ENCODE assay signal across 29 cellular contexts in genomic region chr14:105274600-105274999, GRCh38.
"Had no signal": no experiment of that assay in that cellular context is flagged by ENCODE, and none has a peak within 500 bp of the region (broad histone marks: within the 10 kb centered on the region; RNA-seq: fewer than 3 reads in every experiment).

No MANE protein-coding gene starts in this region.

- ATAC-seq: activated CD4-positive, CD25-positive, alpha-beta regulatory T cell treated with anti-CD3 and anti-CD28 coated beads, Interleukin-2, amount 50 U/mL, for 24 hours; foreskin keratinocyte; naive thymus-derived CD4-positive, alpha-beta T cell; stimulated activated memory B cell treated with anti-CD40 and anti-IgM and Interleukin-4, amounts not matched to agents 10 μg/mL and 1 μg/mL and 100 μg/mL, for 72 hours; stimulated activated naive CD8-positive, alpha-beta T cell treated with anti-CD3 and anti-CD28 coated beads, Interleukin-15, amount 100 ng/mL, for 72 hours; upper lobe of right lung had no signal

- H3K27me3 Mint-ChIP-seq: activated naive CD8-positive, alpha-beta T cell treated with anti-CD3 and anti-CD28 coated beads for 36 hours; dendritic cell treated with granulocyte-macrophage colony-stimulating factor and Interleukin-4, amounts not matched to agents 40 ng/mL and 50 ng/mL, for 4 days; naive thymus-derived CD4-positive, alpha-beta T cell; stimulated activated memory B cell treated with anti-CD40 and anti-IgM and Interleukin-4, amounts not matched to agents 10 μg/mL and 1 μg/mL and 100 μg/mL, for 72 hours; stimulated activated naive CD8-positive, alpha-beta T cell treated with anti-CD3 and anti-CD28 coated beads, Interleukin-15, amount 100 ng/mL, for 72 hours had no signal

- H3K4me1 ChIP-seq: breast epithelium, foreskin keratinocyte had no signal

- DNase-seq: activated CD4-positive, alpha-beta T cell treated with anti-CD3 and anti-CD28 coated beads for 48 hours; activated CD4-positive, alpha-beta T cell treated with anti-CD3 and anti-CD28 coated beads, Interleukin-2, amount 50 U/mL, for 48 hours; activated CD8-positive, alpha-beta memory T cell treated with anti-CD3 and anti-CD28 coated beads for 24 hours; activated effector memory CD4-positive, alpha-beta T cell treated with anti-CD3 and anti-CD28 coated beads, Interleukin-2, amount 50 U/mL, for 16 hours; activated naive CD4-positive, alpha-beta T cell treated with anti-CD3 and anti-CD28 coated beads for 36 hours; activated naive CD8-positive, alpha-beta T cell treated with anti-CD3 and anti-CD28 coated beads for 36 hours; central memory CD4-positive, alpha-beta T cell; effector CD4-positive, alpha-beta T cell; foreskin keratinocyte; heart left ventricle; midbrain; naive thymus-derived CD4-positive, alpha-beta T cell; stimulated activated CD4-positive, alpha-beta T cell treated with anti-CD3 and anti-CD28 coated beads, Interleukin-12 subunit alpha, Interleukin-12 subunit beta, amount 100 ng/mL, for 4 hours; stimulated activated CD4-positive, alpha-beta T cell treated with anti-CD3 and anti-CD28 coated beads, Interleukin-4, amount 100 ng/mL, for 1 hour; stimulated activated naive CD8-positive, alpha-beta T cell treated with anti-CD3 and anti-CD28 coated beads, Interleukin-15, amount 100 ng/mL, for 72 hours; SW 1271; T-helper 9 cell; thyroid gland; upper lobe of right lung; WERI-Rb-1 had no signal

- H3K9me3 Mint-ChIP-seq: activated naive CD4-positive, alpha-beta T cell treated with anti-CD3 and anti-CD28 coated beads for 36 hours; activated naive CD8-positive, alpha-beta T cell treated with anti-CD3 and anti-CD28 coated beads for 36 hours; activated T-helper 1 cell treated with anti-CD3 and anti-CD28 coated beads, Interleukin-12 subunit alpha, Interleukin-12 subunit beta, Interleukin-2, Interleukin-4 antibody, amounts not matched to agents 30 ng/mL and 10 ng/mL and 1 ng/mL, durations not matched to agents 14 hours and 24 hours and 36 hours; dendritic cell treated with granulocyte-macrophage colony-stimulating factor and Interleukin-4, amounts not matched to agents 40 ng/mL and 50 ng/mL, for 4 days; naive thymus-derived CD4-positive, alpha-beta T cell; stimulated activated memory B cell treated with anti-CD40 and anti-IgM and Interleukin-4, amounts not matched to agents 10 μg/mL and 1 μg/mL and 100 μg/mL, for 72 hours; stimulated activated naive CD8-positive, alpha-beta T cell treated with anti-CD3 and anti-CD28 coated beads, Interleukin-15, amount 100 ng/mL, for 72 hours; T-helper 1 cell treated with Interleukin-12 subunit alpha and Interleukin-12 subunit beta and Interleukin-4 antibody, amounts not matched to agents 30 μg/mL and 1 μg/mL, for 36 hours had no signal

- H3K27ac ChIP-seq: esophagus muscularis mucosa, foreskin keratinocyte, heart left ventricle, neutrophil, skin epidermis, thyroid gland, upper lobe of right lung, WERI-Rb-1 had no signal

- H3K4me3 Mint-ChIP-seq: activated naive CD4-positive, alpha-beta T cell treated with anti-CD3 and anti-CD28 coated beads for 36 hours; activated naive CD8-positive, alpha-beta T cell treated with anti-CD3 and anti-CD28 coated beads for 36 hours; activated T-helper 1 cell treated with anti-CD3 and anti-CD28 coated beads, Interleukin-12 subunit alpha, Interleukin-12 subunit beta, Interleukin-2, Interleukin-4 antibody, amounts not matched to agents 30 ng/mL and 10 ng/mL and 1 ng/mL, durations not matched to agents 14 hours and 24 hours and 36 hours; dendritic cell treated with granulocyte-macrophage colony-stimulating factor and Interleukin-4, amounts not matched to agents 40 ng/mL and 50 ng/mL, for 4 days; naive thymus-derived CD4-positive, alpha-beta T cell; stimulated activated memory B cell treated with anti-CD40 and anti-IgM and Interleukin-4, amounts not matched to agents 10 μg/mL and 1 μg/mL and 100 μg/mL, for 72 hours; stimulated activated naive CD8-positive, alpha-beta T cell treated with anti-CD3 and anti-CD28 coated beads, Interleukin-15, amount 100 ng/mL, for 72 hours; T-helper 1 cell treated with Interleukin-12 subunit alpha and Interleukin-12 subunit beta and Interleukin-4 antibody, amounts not matched to agents 30 μg/mL and 1 μg/mL, for 36 hours had no signal

- H3K27ac Mint-ChIP-seq: activated naive CD4-positive, alpha-beta T cell treated with anti-CD3 and anti-CD28 coated beads for 36 hours; activated naive CD8-positive, alpha-beta T cell treated with anti-CD3 and anti-CD28 coated beads for 36 hours; activated T-helper 1 cell treated with anti-CD3 and anti-CD28 coated beads, Interleukin-12 subunit alpha, Interleukin-12 subunit beta, Interleukin-2, Interleukin-4 antibody, amounts not matched to agents 30 ng/mL and 10 ng/mL and 1 ng/mL, durations not matched to agents 14 hours and 24 hours and 36 hours; dendritic cell treated with granulocyte-macrophage colony-stimulating factor and Interleukin-4, amounts not matched to agents 40 ng/mL and 50 ng/mL, for 4 days; stimulated activated memory B cell treated with anti-CD40 and anti-IgM and Interleukin-4, amounts not matched to agents 10 μg/mL and 1 μg/mL and 100 μg/mL, for 72 hours; stimulated activated naive CD8-positive, alpha-beta T cell treated with anti-CD3 and anti-CD28 coated beads, Interleukin-15, amount 100 ng/mL, for 72 hours; T-helper 1 cell treated with Interleukin-12 subunit alpha and Interleukin-12 subunit beta and Interleukin-4 antibody, amounts not matched to agents 30 μg/mL and 1 μg/mL, for 36 hours had no signal

- H3K27me3 ChIP-seq: breast epithelium, esophagus muscularis mucosa, foreskin keratinocyte, heart left ventricle, neutrophil, thyroid gland, upper lobe of right lung had no signal

- H3K9me3 ChIP-seq: breast epithelium, esophagus muscularis mucosa, heart left ventricle, neutrophil, thyroid gland, upper lobe of right lung had no signal

- H3K36me3 Mint-ChIP-seq: activated naive CD8-positive, alpha-beta T cell treated with anti-CD3 and anti-CD28 coated beads for 36 hours had no signal

- H3K4me3 ChIP-seq: breast epithelium, esophagus muscularis mucosa, heart left ventricle, skin epidermis, thyroid gland, upper lobe of right lung had no signal

- H3K4me1 Mint-ChIP-seq: activated naive CD8-positive, alpha-beta T cell treated with anti-CD3 and anti-CD28 coated beads for 36 hours had no signal

- H3K36me3 ChIP-seq: breast epithelium, neutrophil, thyroid gland, upper lobe of right lung, WERI-Rb-1 had no signal
